9 cellular contexts compared by ENCODE assay signal in the genomic region with DNA sequence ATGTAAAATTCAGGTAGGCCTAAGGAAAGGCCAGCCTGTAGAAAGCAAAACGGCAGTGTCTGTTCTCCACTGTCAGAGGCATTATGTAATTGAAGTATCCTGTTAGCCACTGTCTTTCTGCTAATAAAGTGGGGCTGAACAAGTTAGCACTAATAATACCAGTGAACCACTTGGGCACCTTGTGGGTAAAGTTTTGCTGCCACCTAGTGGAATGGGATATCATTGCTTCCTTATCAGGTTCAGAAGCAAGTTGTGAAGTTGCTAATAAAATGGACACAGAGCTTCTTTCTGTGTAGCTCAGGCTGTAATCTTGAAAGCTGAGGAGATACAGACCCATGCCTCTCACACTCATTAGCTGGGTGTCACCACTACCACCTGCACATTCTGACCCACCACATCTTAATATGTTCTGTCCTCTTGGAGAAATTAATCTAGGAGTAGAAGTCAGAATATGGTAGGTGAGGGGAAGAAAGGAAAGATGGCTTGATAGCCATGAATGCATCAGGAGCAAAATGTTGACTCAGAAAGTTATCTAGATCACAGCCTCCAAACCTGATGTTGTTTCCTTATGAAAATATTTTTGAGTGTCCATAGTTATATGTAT.
DNase-seq lines count a peak whose midpoint lies in the region; ATAC-seq, FAIRE-seq and TF ChIP-seq lines count a peak whose summit lies in the region.
"Had no signal": no experiment of that assay in that cellular context is flagged by ENCODE, and none has a peak within 500 bp of the region (broad histone marks: within the 10 kb centered on the region; RNA-seq: fewer than 3 reads in every experiment).

No MANE protein-coding gene starts in this region.

- H3K27ac ChIP-seq in C4-2B = no peak overlapping the region
- H3K27ac ChIP-seq: SJSA1 had no signal

- no peaks in the 10 kb centered on the region for H3K4me1 Mint-ChIP-seq in activated CD8-positive, alpha-beta T cell treated with anti-CD3 and anti-CD28 coated beads for 36 hours (ENCODE audit: low read depth)
- no peaks in the 10 kb centered on the region for H3K4me1 Mint-ChIP-seq in osteocyte (ENCODE audit: unreplicated experiment)

- H3K27ac Mint-ChIP-seq in activated CD8-positive, alpha-beta T cell treated with anti-CD3 and anti-CD28 coated beads for 36 hours = no peak overlapping the region
- H3K27ac Mint-ChIP-seq in osteocyte (ENCODE audit: unreplicated experiment) = no peak overlapping the region

- DNase-seq in GM18507 (ENCODE audit: extremely low spot score, insufficient read length, low read depth) (peak; percentile 17), HK-2 (ENCODE audit: unreplicated experiment) (peak; percentile 27), NCI-H748 treated with DMSO at 0.1 percent for 48 hours (lab: John Stamatoyannopoulos, UW) (peak; percentile 44), frontal cortex (ENCODE audit: low spot score in 2 of 2) (peak; percentile 37 to 45), osteocyte (ENCODE audit: extremely low spot score, unreplicated experiment) (no peak)
- peak; percentile 58 for DNase-seq in activated CD8-positive, alpha-beta T cell treated with anti-CD3 and anti-CD28 coated beads for 36 hours

- CTCF ChIA-PET in activated CD8-positive, alpha-beta T cell treated with anti-CD3 and anti-CD28 coated beads for 36 hours (lab: Charles Lee) = interaction anchor here (0.6 to 1.2 kb wide), 24 partner anchors 8 to 373 kb away, joined by 3 to 9 read pairs (median 4); no protein-coding TSS in a partner anchor

- intact Hi-C loops in activated CD8-positive, alpha-beta T cell treated with anti-CD3 and anti-CD28 coated beads for 36 hours (cut with micrococcal nuclease) = loop anchor here (2.0 kb wide), 1 partner anchor 59 kb away; no protein-coding TSS in a partner anchor

- FAIRE-seq in GM18507 (lab: Jason Lieb, UNC) (peak; percentile 92), frontal cortex (lab: Jason Lieb, UNC) (peak; percentile 61)

- TF ChIP-seq CTCF in C4-2B (conservative IDR thresholded peaks at IDR 0.05) (peak; percentile 91), osteocyte (IDR thresholded peaks at IDR 0.05) (peak; percentile 87)
- TF ChIP-seq CTCF in activated CD8-positive, alpha-beta T cell treated with anti-CD3 and anti-CD28 coated beads for 36 hours (IDR thresholded peaks at IDR 0.05) = peak; percentile 87

- no peaks in the 10 kb centered on the region for H3K36me3 Mint-ChIP-seq in activated CD8-positive, alpha-beta T cell treated with anti-CD3 and anti-CD28 coated beads for 36 hours (ENCODE audit: low read depth)
- H3K36me3 Mint-ChIP-seq in osteocyte (ENCODE audit: unreplicated experiment) = no peaks in the 10 kb centered on the region

- no peak overlapping the region for H3K4me3 Mint-ChIP-seq in activated CD8-positive, alpha-beta T cell treated with anti-CD3 and anti-CD28 coated beads for 36 hours
- H3K4me3 Mint-ChIP-seq in osteocyte (ENCODE audit: unreplicated experiment) = no peak overlapping the region

- no peaks in the 10 kb centered on the region for H3K9me3 Mint-ChIP-seq in activated CD8-positive, alpha-beta T cell treated with anti-CD3 and anti-CD28 coated beads for 36 hours
- no peaks in the 10 kb centered on the region for H3K9me3 Mint-ChIP-seq in osteocyte (ENCODE audit: unreplicated experiment)

- POLR2A ChIA-PET in activated CD8-positive, alpha-beta T cell treated with anti-CD3 and anti-CD28 coated beads for 36 hours (lab: Charles Lee) = no interaction called here

- peaks cover 10% of the 10 kb centered on the region for H3K27me3 Mint-ChIP-seq in activated CD8-positive, alpha-beta T cell treated with anti-CD3 and anti-CD28 coated beads for 36 hours
- H3K27me3 Mint-ChIP-seq in osteocyte (ENCODE audit: unreplicated experiment) = peaks cover 29% of the 10 kb centered on the region

- peak; percentile 58 for ATAC-seq in activated CD8-positive, alpha-beta T cell treated with anti-CD3 and anti-CD28 coated beads for 36 hours
- no peak for ATAC-seq in GM21360 (IDR thresholded peaks at IDR 0.05; ENCODE audit: unreplicated experiment)
